1 cellular context compared by ENCODE assay signal in the genomic region with DNA sequence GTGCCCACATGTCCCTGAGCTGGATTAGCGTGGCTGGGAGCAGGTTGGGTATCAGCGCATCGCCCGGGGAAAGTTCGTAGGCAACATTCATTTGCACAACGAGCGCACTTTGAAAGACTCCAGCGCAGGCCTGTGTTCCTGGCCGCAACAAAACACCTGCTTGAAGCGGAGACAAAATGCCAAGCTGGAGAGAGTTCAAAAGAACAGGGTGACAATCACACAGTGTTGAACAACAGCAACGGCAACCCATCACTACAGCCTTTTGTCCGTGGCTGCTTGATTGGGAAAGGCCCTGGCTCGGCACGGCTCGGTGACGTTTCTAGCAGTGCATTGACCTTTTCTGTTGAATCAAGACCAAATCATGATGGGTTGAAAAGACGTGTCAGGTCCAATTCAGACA.
TF ChIP-seq lines count a peak whose summit lies in the region.

No MANE protein-coding gene starts in this region.

TF ChIP-seq in GM23338, 12 proteins besides CTCF, POLR2A, EP300 and RAD21:
- TF ChIP-seq EZH2 (IDR thresholded peaks at IDR 0.05; ENCODE audit: low read depth, unreplicated experiment) (no peak), ZNF331 (CRISPR knock-in tag; IDR thresholded peaks at IDR 0.05; ENCODE audit: low read depth) (no peak), ZNF114 (CRISPR knock-in tag; IDR thresholded peaks at IDR 0.05) (no peak), STAT1 (IDR thresholded peaks at IDR 0.05; ENCODE audit: unreplicated experiment) (no peak)
